Comparison of ENCODE assay signal across 12 cellular contexts in the genomic region with DNA sequence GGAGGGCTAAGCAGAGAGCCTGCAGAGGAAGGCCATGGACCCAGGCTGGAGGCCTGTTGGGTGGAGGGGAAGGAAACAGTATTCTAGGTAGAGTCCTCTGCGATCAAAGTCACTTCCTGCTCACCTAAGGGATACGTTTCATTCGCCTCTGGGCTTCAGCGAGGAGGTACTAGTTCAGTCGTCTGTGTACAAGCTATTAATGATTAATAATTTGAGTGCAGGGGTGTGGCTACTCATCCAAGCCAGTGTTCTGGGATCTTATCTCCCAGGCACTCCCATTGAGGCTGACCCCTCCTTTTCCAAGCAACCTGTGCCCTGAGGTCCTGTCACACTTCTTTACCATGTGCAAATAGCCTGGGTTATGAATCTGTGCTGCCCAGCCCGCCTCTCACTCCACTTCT. TPM values are rescaled to one million over a fixed set of nuclear protein-coding genes. Genes with fewer than 3 reads are reported as not detected.
DNase-seq lines count a peak whose midpoint lies in the region; ATAC-seq and TF ChIP-seq lines count a peak whose summit lies in the region.
"Had no signal": no experiment of that assay in that cellular context is flagged by ENCODE, and none has a peak within 500 bp of the region (broad histone marks: within the 10 kb centered on the region; RNA-seq: fewer than 3 reads in every experiment).

No MANE protein-coding gene starts in this region.

- H3K27ac ChIP-seq in body of pancreas (peak overlapping the region; percentile 47 to 78 (median 59)), lower lobe of right lung (peak overlapping the region; percentile 49), upper lobe of right lung (peak overlapping the region; percentile 70)
- H3K27ac ChIP-seq: BLaER1, neutrophil, thoracic aorta had no signal

- peak; percentile 32 for DNase-seq in NCI-H1105 treated with DMSO at 0.1 percent for 48 hours (lab: John Stamatoyannopoulos, UW)
- DNase-seq in NCI-H1105 (lab: John Stamatoyannopoulos, UW), result no peak
- DNase-seq in body of pancreas, result peak; percentile 42 to 76 (median 68)
- DNase-seq in lower lobe of right lung, result peak; percentile 58
- DNase-seq in upper lobe of right lung, result peak; percentile 71
- DNase-seq: H7 had no signal

- H3K4me3 ChIP-seq in body of pancreas, result no peak overlapping the region
- H3K4me3 ChIP-seq in lower lobe of right lung, result no peak overlapping the region
- H3K4me3 ChIP-seq in upper lobe of right lung, result no peak overlapping the region
- H3K4me3 ChIP-seq: BLaER1, thoracic aorta had no signal

- 7 to 22% methylated on average over 6 of the region's 6 CpGs for WGBS in body of pancreas, 2 donors

- H3K9me3 ChIP-seq in body of pancreas, result no peaks in the 10 kb centered on the region
- no peaks in the 10 kb centered on the region for H3K9me3 ChIP-seq in lower lobe of right lung
- no peaks in the 10 kb centered on the region for H3K9me3 ChIP-seq in upper lobe of right lung
- H3K9me3 ChIP-seq: BLaER1, neutrophil, thoracic aorta had no signal

- ATAC-seq in body of pancreas, result peak; percentile 80
- ATAC-seq in lower lobe of right lung, result peak; percentile 91 to 95
- peak; percentile 90 for ATAC-seq in upper lobe of right lung
- no peak for ATAC-seq in GM19467 (IDR thresholded peaks at IDR 0.05; ENCODE audit: unreplicated experiment)
- no peak for ATAC-seq in GM21367 (IDR thresholded peaks at IDR 0.05; ENCODE audit: unreplicated experiment)
- no peak for ATAC-seq in HG03342 (IDR thresholded peaks at IDR 0.05; ENCODE audit: unreplicated experiment)

- TF ChIP-seq CTCF in body of pancreas (IDR thresholded peaks at IDR 0.05), result peak in 1 of 7 experiments; percentile 4
- TF ChIP-seq CTCF in lower lobe of right lung (IDR thresholded peaks at IDR 0.05), result no peak
- no peak for TF ChIP-seq CTCF in upper lobe of right lung (IDR thresholded peaks at IDR 0.05)

- intact Hi-C loops in body of pancreas (cut with DNase I), result loop anchor here (5.0 kb wide), 1 partner anchor 257 kb away; no protein-coding TSS in a partner anchor
- intact Hi-C loops in lower lobe of right lung (cut with DNase I), result loop anchor here (5.0 kb wide), 1 partner anchor 257 kb away; no protein-coding TSS in a partner anchor
- intact Hi-C loops in upper lobe of right lung (cut with DNase I), result loop anchor here (5.0 kb wide), 1 partner anchor 262 kb away; no protein-coding TSS in a partner anchor

- peak in 2 of 3 donors; percentile 12 to 24 for TF ChIP-seq POLR2A in body of pancreas (IDR thresholded peaks at IDR 0.05)

- H3K36me3 ChIP-seq in body of pancreas (replicated peaks in 1 of 2; ENCODE audit: insufficient read depth in 1 of 2, low read depth in 2 of 2), result no peaks in the 10 kb centered on the region
- H3K36me3 ChIP-seq in lower lobe of right lung, result no peaks in the 10 kb centered on the region
- H3K36me3 ChIP-seq in upper lobe of right lung, result no peaks in the 10 kb centered on the region
- H3K36me3 ChIP-seq: BLaER1, neutrophil, thoracic aorta had no signal

- H3K4me1 ChIP-seq in body of pancreas (peaks cover 10% of the 10 kb centered on the region), lower lobe of right lung (peaks cover 17% of the 10 kb centered on the region), upper lobe of right lung (peaks cover 7% of the 10 kb centered on the region)
- H3K4me1 ChIP-seq: BLaER1 had no signal

- no peaks in the 10 kb centered on the region for H3K27me3 ChIP-seq in body of pancreas
- no peaks in the 10 kb centered on the region for H3K27me3 ChIP-seq in lower lobe of right lung (ENCODE audit: low read depth)
- H3K27me3 ChIP-seq in upper lobe of right lung, result no peaks in the 10 kb centered on the region
- H3K27me3 ChIP-seq: BLaER1 had no signal

RNA-seq across cellular contexts. Expression of gene RALGPS1, which starts 25.2 kb away (rescaled TPM):
- total RNA-seq in body of pancreas (10 to 100 TPM; 15.3 to 79.4 TPM), lower lobe of right lung (17.6 TPM), upper lobe of right lung (15.9 TPM)

Comparison
In these comparisons a context has a peak if more than half of its experiments do, and no peak if none do; other contexts are left out.
1. ATAC-seq: peak in body of pancreas (single experiment), lower lobe of right lung (2 of 2) and upper lobe of right lung (single experiment); none in GM19467 (single experiment), GM21367 (single experiment) and HG03342 (single experiment).
2. Peak in every context shown above with its lines, with median percentiles within 50 percentile points of each other: H3K27ac ChIP-seq.